ENCODE assay signal across 14 cellular contexts in the genomic region with DNA sequence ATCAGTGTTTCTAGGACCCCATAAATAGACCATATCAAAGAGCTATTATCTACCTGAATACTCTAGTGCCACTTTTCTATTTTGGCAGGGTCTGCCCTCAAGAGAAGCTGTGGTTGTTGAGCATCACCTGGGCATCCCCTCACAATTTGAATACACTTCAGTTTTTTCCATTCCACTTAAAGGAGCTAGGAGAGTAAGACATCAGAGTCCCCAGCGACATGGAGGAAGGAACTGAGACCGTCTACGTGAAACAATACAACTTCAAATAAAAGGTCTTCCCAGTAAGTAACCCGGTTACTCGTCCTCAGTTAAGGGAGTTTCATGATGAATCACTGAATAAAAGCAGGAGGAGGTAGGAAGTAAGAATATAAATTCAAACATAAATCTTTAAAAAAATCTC.
DNase-seq lines count a peak whose midpoint lies in the region; ATAC-seq and TF ChIP-seq lines count a peak whose summit lies in the region.
"Had no signal": no experiment of that assay in that cellular context is flagged by ENCODE, and none has a peak within 500 bp of the region (broad histone marks: within the 10 kb centered on the region; RNA-seq: fewer than 3 reads in every experiment).

No MANE protein-coding gene starts in this region.

- intact Hi-C loops in PC-9 (cut with micrococcal nuclease; ENCODE audit: unreplicated experiment): no loop called here

- H3K27me3 ChIP-seq in PC-9 (ENCODE audit: insufficient read depth, low read depth): peaks cover 62% of the 10 kb centered on the region

- H3K9me3 ChIP-seq in PC-9 (ENCODE audit: insufficient read depth, low read depth): no peaks in the 10 kb centered on the region

- no peak overlapping the region for H2AFZ ChIP-seq in PC-9

- CTCF ChIA-PET in PC-9 (lab: Charles Lee): no interaction called here

- H3K9me2 ChIP-seq in PC-9 (ENCODE audit: insufficient read depth): no peaks in the 10 kb centered on the region

- H3K27ac Mint-ChIP-seq in IgD-negative memory B cell (peak overlapping the region; percentile 40 to 94 (median 61)), osteocyte (ENCODE audit: unreplicated experiment) (peak overlapping the region; percentile 31)
- H3K27ac Mint-ChIP-seq in stimulated activated naive CD8-positive, alpha-beta T cell treated with anti-CD3 and anti-CD28 coated beads, Interleukin-15, amount 100 ng/mL, for 72 hours: no peak overlapping the region
- H3K27ac Mint-ChIP-seq: CD4-positive, alpha-beta T cell had no signal

- H3K36me3 ChIP-seq in PC-9 (ENCODE audit: low read depth): no peaks in the 10 kb centered on the region

- no peaks in the 10 kb centered on the region for H3K4me1 ChIP-seq in PC-9 (replicated peaks; ENCODE audit: insufficient read depth)

- H3K27ac ChIP-seq in 22Rv1 (peak overlapping the region; percentile 17), PC-9 (no peak overlapping the region)

- no peak overlapping the region for H3K4me3 ChIP-seq in PC-9

- H3K4me1 Mint-ChIP-seq in IgD-negative memory B cell: peaks cover 23 to 46% (median 34%) of the 10 kb centered on the region in 3 donors
- peaks cover 18% of the 10 kb centered on the region for H3K4me1 Mint-ChIP-seq in osteocyte (ENCODE audit: unreplicated experiment)
- H3K4me1 Mint-ChIP-seq in stimulated activated naive CD8-positive, alpha-beta T cell treated with anti-CD3 and anti-CD28 coated beads, Interleukin-15, amount 100 ng/mL, for 72 hours: no peaks in the 10 kb centered on the region

- DNase-seq in germinal center (ENCODE audit: low spot score) (peak; percentile 28), osteocyte (ENCODE audit: extremely low spot score, unreplicated experiment) (no peak), PC-9 (no peak), GM03348 (ENCODE audit: low spot score) (no peak)
- DNase-seq in stimulated activated CD4-positive, alpha-beta T cell treated with anti-CD3 and anti-CD28 coated beads, Interleukin-4, amount 100 ng/mL, for 24 hours: no peak
- DNase-seq in stimulated activated naive CD8-positive, alpha-beta T cell treated with anti-CD3 and anti-CD28 coated beads, Interleukin-15, amount 100 ng/mL, for 72 hours: no peak
- DNase-seq: ACHN; C1 segment of cervical spinal cord; Calu3; CD4-positive, alpha-beta T cell; DMS79; HCEC 1CT had no signal

- no peaks in the 10 kb centered on the region for H3F3A ChIP-seq in PC-9 (ENCODE audit: insufficient read depth, low read depth)

- H3K4me2 ChIP-seq in PC-9: no peak overlapping the region

- TF ChIP-seq CTCF in 22Rv1 (IDR thresholded peaks at IDR 0.05) (no peak), osteocyte (IDR thresholded peaks at IDR 0.05) (no peak), PC-9 (conservative IDR thresholded peaks at IDR 0.05) (no peak)

- POLR2A ChIA-PET in PC-9 (lab: Charles Lee; ENCODE audit: unreplicated experiment): no interaction called here

- peak overlapping the region in 1 of 4 donors; percentile 19 for H3K4me3 Mint-ChIP-seq in IgD-negative memory B cell
- H3K4me3 Mint-ChIP-seq in osteocyte (ENCODE audit: unreplicated experiment): no peak overlapping the region
- H3K4me3 Mint-ChIP-seq in stimulated activated naive CD8-positive, alpha-beta T cell treated with anti-CD3 and anti-CD28 coated beads, Interleukin-15, amount 100 ng/mL, for 72 hours: no peak overlapping the region
- H3K4me3 Mint-ChIP-seq: CD4-positive, alpha-beta T cell had no signal

- H3K27me3 Mint-ChIP-seq in IgD-negative memory B cell: no peaks in the 10 kb centered on the region
- H3K27me3 Mint-ChIP-seq in osteocyte (ENCODE audit: unreplicated experiment): no peaks in the 10 kb centered on the region
- H3K27me3 Mint-ChIP-seq in stimulated activated naive CD8-positive, alpha-beta T cell treated with anti-CD3 and anti-CD28 coated beads, Interleukin-15, amount 100 ng/mL, for 72 hours: no peaks in the 10 kb centered on the region
- H3K27me3 Mint-ChIP-seq: CD4-positive, alpha-beta T cell had no signal

- H4K20me1 ChIP-seq in PC-9 (ENCODE audit: insufficient read depth): no peaks in the 10 kb centered on the region

- no peak for ATAC-seq in stimulated activated naive CD8-positive, alpha-beta T cell treated with anti-CD3 and anti-CD28 coated beads, Interleukin-15, amount 100 ng/mL, for 72 hours

- no peaks in the 10 kb centered on the region for H3K79me2 ChIP-seq in PC-9 (ENCODE audit: low read depth)

- no TSS peak for BruUV-seq in PC-9 (replicated peaks; lab: Mats Ljungman, UMichigan)

- H3K36me3 Mint-ChIP-seq in IgD-negative memory B cell (peaks cover 12% of the 10 kb centered on the region), osteocyte (ENCODE audit: unreplicated experiment) (peaks cover 71% of the 10 kb centered on the region)

- H3K9me3 Mint-ChIP-seq in IgD-negative memory B cell (peaks cover 0 to 3% (median 0%) of the 10 kb centered on the region in 3 donors), osteocyte (ENCODE audit: unreplicated experiment) (no peaks in the 10 kb centered on the region)
- H3K9me3 Mint-ChIP-seq in stimulated activated naive CD8-positive, alpha-beta T cell treated with anti-CD3 and anti-CD28 coated beads, Interleukin-15, amount 100 ng/mL, for 72 hours: no peaks in the 10 kb centered on the region
- H3K9me3 Mint-ChIP-seq: CD4-positive, alpha-beta T cell had no signal

Comparison
In these comparisons a context has a peak if more than half of its experiments do, and no peak if none do; other contexts are left out.
1. H3K27ac Mint-ChIP-seq: peak in IgD-negative memory B cell (3 of 3) and osteocyte (single experiment); none in stimulated activated naive CD8-positive, alpha-beta T cell treated with anti-CD3 and anti-CD28 coated beads, Interleukin-15, amount 100 ng/mL, for 72 hours (0 of 2).